17 cellular contexts compared by ENCODE assay signal in the genomic region with DNA sequence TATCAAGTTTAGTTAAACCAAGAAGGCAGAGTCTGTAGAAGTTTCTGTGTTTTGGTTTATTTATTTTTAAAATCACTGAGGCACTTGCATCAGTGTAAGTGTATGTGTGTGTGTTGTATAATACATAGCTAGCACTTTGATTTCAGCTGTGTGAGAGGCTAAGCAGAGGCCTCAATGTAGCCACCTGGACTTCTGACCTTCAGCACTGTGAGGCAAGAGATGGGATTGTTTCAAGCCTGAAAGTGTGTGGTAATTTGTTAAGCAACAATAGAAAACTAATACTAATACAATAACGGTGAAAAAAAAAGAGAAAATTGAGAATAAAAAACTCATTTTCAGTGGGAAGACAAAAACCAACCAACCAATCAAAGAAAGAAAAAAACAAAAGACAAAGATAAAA.
DNase-seq lines count a peak whose midpoint lies in the region; ATAC-seq and TF ChIP-seq lines count a peak whose summit lies in the region.
"Had no signal": no experiment of that assay in that cellular context is flagged by ENCODE, and none has a peak within 500 bp of the region (broad histone marks: within the 10 kb centered on the region; RNA-seq: fewer than 3 reads in every experiment).

No MANE protein-coding gene starts in this region.

- BruUV-seq in PC-9 (replicated peaks; lab: Mats Ljungman, UMichigan) = no TSS peak

- H3K4me1 ChIP-seq in PC-9 (replicated peaks; ENCODE audit: insufficient read depth) = no peaks in the 10 kb centered on the region
- H3K4me1 ChIP-seq in mucosa of descending colon (ENCODE audit: low read depth) = no peaks in the 10 kb centered on the region
- H3K4me1 ChIP-seq: BLaER1, Caco-2, HAP-1 had no signal

- H2AFZ ChIP-seq in PC-9 = 0 out of 2 replicates have a peak overlapping the region, but pooled peaks have one; percentile 1

- ATAC-seq in left lobe of liver (peak; percentile 50), mucosa of descending colon (no peak)
- ATAC-seq: CD8-positive, alpha-beta T cell had no signal

- H4K20me1 ChIP-seq in PC-9 (ENCODE audit: insufficient read depth) = no peaks in the 10 kb centered on the region
- H4K20me1 ChIP-seq: BLaER1 had no signal

- no peak overlapping the region for H3K27ac ChIP-seq in PC-9
- H3K27ac ChIP-seq: 22Rv1, BLaER1, C4-2B had no signal

- H3K36me3 ChIP-seq in PC-9 (ENCODE audit: low read depth) (no peaks in the 10 kb centered on the region), mucosa of descending colon (ENCODE audit: low read depth) (no peaks in the 10 kb centered on the region)
- H3K36me3 ChIP-seq: BLaER1, HAP-1 had no signal

- DNase-seq in NCI-H2171 treated with DMSO at 0.1 percent for 48 hours (lab: John Stamatoyannopoulos, UW) (peak; percentile 35), NCI-H2171 (lab: John Stamatoyannopoulos, UW) (no peak), PC-9 (no peak), left lobe of liver (ENCODE audit: low spot score) (no peak), NCI-H82 (lab: John Stamatoyannopoulos, UW) (no peak), mucosa of descending colon (no peak), islet precursor cell (no peak)
- DNase-seq: Caco-2; CD4-positive, CD25-positive, alpha-beta regulatory T cell; CD8-positive, alpha-beta T cell; DMS153; DND-41; GOT3 had no signal

- POLR2A ChIA-PET in PC-9 (lab: Charles Lee; ENCODE audit: unreplicated experiment) = no interaction called here

- TF ChIP-seq CTCF in PC-9 (conservative IDR thresholded peaks at IDR 0.05) (no peak), mucosa of descending colon (IDR thresholded peaks at IDR 0.05) (no peak)

- intact Hi-C loops in PC-9 (cut with micrococcal nuclease; ENCODE audit: unreplicated experiment) (no loop called here), mucosa of descending colon (cut with DNase I, micrococcal nuclease) (no loop called here)

- H3K4me3 ChIP-seq in PC-9 (no peak overlapping the region), mucosa of descending colon (no peak overlapping the region)
- H3K4me3 ChIP-seq: BLaER1, HAP-1 had no signal

- no peaks in the 10 kb centered on the region for H3K79me2 ChIP-seq in PC-9 (ENCODE audit: low read depth)

- H3K27me3 ChIP-seq in PC-9 (ENCODE audit: insufficient read depth, low read depth) = no peaks in the 10 kb centered on the region
- H3K27me3 ChIP-seq: BLaER1 had no signal

- CTCF ChIA-PET in PC-9 (lab: Charles Lee) = no interaction called here

- H3K4me2 ChIP-seq in PC-9 = no peak overlapping the region
- H3K4me2 ChIP-seq: BLaER1 had no signal

- no peaks in the 10 kb centered on the region for H3K9me2 ChIP-seq in PC-9 (ENCODE audit: insufficient read depth)

- H3K9me3 ChIP-seq in PC-9 (ENCODE audit: insufficient read depth, low read depth) (no peaks in the 10 kb centered on the region), mucosa of descending colon (no peaks in the 10 kb centered on the region)
- H3K9me3 ChIP-seq: BLaER1, Caco-2, HAP-1 had no signal

- no peaks in the 10 kb centered on the region for H3F3A ChIP-seq in PC-9 (ENCODE audit: insufficient read depth, low read depth)
